ENCODE assay signal across 21 cellular contexts in genomic region chr6:101830501-101831031, GRCh38.
DNase-seq lines count a peak whose midpoint lies in the region; ATAC-seq lines count a peak whose summit lies in the region.
"Had no signal": no experiment of that assay in that cellular context is flagged by ENCODE, and none has a peak within 500 bp of the region (broad histone marks: within the 10 kb centered on the region; RNA-seq: fewer than 3 reads in every experiment).

No MANE protein-coding gene starts in this region.

- H2AFZ ChIP-seq in mesenchymal stem cell (ENCODE audit: low read depth, low read length) = no peak overlapping the region

- no peaks in the 10 kb centered on the region for H3K27me3 ChIP-seq in mesenchymal stem cell (ENCODE audit: control insufficient read depth in 1 of 2, insufficient read depth in 1 of 2, low read length in 2 of 2)
- H3K27me3 ChIP-seq in naive thymus-derived CD4-positive, alpha-beta T cell (ENCODE audit: control insufficient read depth in 2 of 2, insufficient read depth in 2 of 2, low read length in 2 of 2) = no peaks in the 10 kb centered on the region
- H3K27me3 ChIP-seq: sigmoid colon had no signal

- peaks cover 21% of the 10 kb centered on the region for H3K9me3 Mint-ChIP-seq in activated naive CD8-positive, alpha-beta T cell treated with anti-CD3 and anti-CD28 coated beads, Interleukin-2, amount 50 U/mL, for 24 hours
- H3K9me3 Mint-ChIP-seq in naive thymus-derived CD4-positive, alpha-beta T cell = peaks cover 0 to 25% (median 13%) of the 10 kb centered on the region in 11 donors

- no peak overlapping the region for H3K4ac ChIP-seq in mesenchymal stem cell (ENCODE audit: low read depth in 1 of 2, low read length in 2 of 2)

- intact Hi-C loops in naive thymus-derived CD4-positive, alpha-beta T cell (cut with micrococcal nuclease) = no loop called here

- no peak overlapping the region for H4K91ac ChIP-seq in mesenchymal stem cell (ENCODE audit: low read length)

- no peaks in the 10 kb centered on the region for H3K36me3 ChIP-seq in mesenchymal stem cell (ENCODE audit: control insufficient read depth in 1 of 2, insufficient read depth in 2 of 2, low read depth in 1 of 2, low read length in 2 of 2)
- H3K36me3 ChIP-seq in naive thymus-derived CD4-positive, alpha-beta T cell (ENCODE audit: control insufficient read depth in 2 of 3, insufficient read depth in 3 of 3, low read length in 3 of 3) = no peaks in the 10 kb centered on the region
- H3K36me3 ChIP-seq: sigmoid colon had no signal

- H3K18ac ChIP-seq in mesenchymal stem cell (ENCODE audit: low read depth in 1 of 2, low read length in 2 of 2) = no peak overlapping the region

- no peak overlapping the region for H2BK12ac ChIP-seq in mesenchymal stem cell (ENCODE audit: low read length in 2 of 2)

- no peak overlapping the region for H3K4me2 ChIP-seq in mesenchymal stem cell (ENCODE audit: low read length, poor library complexity, severe bottlenecking)

- no peak overlapping the region for H2AK5ac ChIP-seq in mesenchymal stem cell (ENCODE audit: low read length, severe bottlenecking)

- DNase-seq in ELR (ENCODE audit: low read depth) (peak; percentile 46), HS-5 (ENCODE audit: low read depth) (peak; percentile 49), astrocyte of the hippocampus (ENCODE audit: low read depth, low spot score) (peak; percentile 88), mesenchymal stem cell (peak; percentile 59), cerebellar cortex (ENCODE audit: low spot score) (no peak), amniotic stem cell (lab: John Stamatoyannopoulos, UW) (no peak)
- DNase-seq in activated naive CD8-positive, alpha-beta T cell treated with anti-CD3 and anti-CD28 coated beads, Interleukin-2, amount 50 U/mL, for 24 hours = no peak
- DNase-seq in naive thymus-derived CD4-positive, alpha-beta T cell = no peak
- DNase-seq: activated CD4-positive, alpha-beta T cell treated with anti-CD3 and anti-CD28 coated beads for 36 hours; activated CD8-positive, alpha-beta memory T cell treated with anti-CD3 and anti-CD28 coated beads, Interleukin-2, amount 50 U/mL, for 4 hours; activated gamma-delta T cell treated with Interleukin-2 at 50 U/mL for 16 hours; hypothalamus; left colon; NCI-H1436 treated with DMSO at 0.1 percent for 48 hours; NCI-H345; sigmoid colon; stimulated activated CD4-positive, alpha-beta T cell treated with anti-CD3 and anti-CD28 coated beads, Interleukin-4, amount 100 ng/mL, for 1 hour; stimulated activated CD8-positive, alpha-beta memory T cell treated with anti-CD3 and anti-CD28 coated beads, Interleukin-4, amount 100 ng/mL, for 48 hours; T1000 had no signal

- no peak for ATAC-seq in activated naive CD8-positive, alpha-beta T cell treated with anti-CD3 and anti-CD28 coated beads, Interleukin-2, amount 50 U/mL, for 24 hours
- no peak for ATAC-seq in naive thymus-derived CD4-positive, alpha-beta T cell
- ATAC-seq: activated CD4-positive, alpha-beta T cell treated with anti-CD3 and anti-CD28 coated beads for 36 hours; left colon had no signal

- H3K4me1 Mint-ChIP-seq in activated naive CD8-positive, alpha-beta T cell treated with anti-CD3 and anti-CD28 coated beads, Interleukin-2, amount 50 U/mL, for 24 hours = no peaks in the 10 kb centered on the region
- H3K4me1 Mint-ChIP-seq in naive thymus-derived CD4-positive, alpha-beta T cell = no peaks in the 10 kb centered on the region
- H3K4me1 Mint-ChIP-seq: activated CD4-positive, alpha-beta T cell treated with anti-CD3 and anti-CD28 coated beads for 36 hours; B cell; brain had no signal

- CTCF ChIA-PET in naive thymus-derived CD4-positive, alpha-beta T cell (lab: Charles Lee) = no interaction called here

- H3K27ac ChIP-seq in mesenchymal stem cell (ENCODE audit: low read length, poor library complexity, severe bottlenecking) = no peak overlapping the region
- H3K27ac ChIP-seq in naive thymus-derived CD4-positive, alpha-beta T cell (ENCODE audit: low read depth, low read length) = no peak overlapping the region
- H3K27ac ChIP-seq: sigmoid colon had no signal

- H3K4me1 ChIP-seq in mesenchymal stem cell (ENCODE audit: control insufficient read depth, insufficient read depth, low read depth, low read length) = no peaks in the 10 kb centered on the region
- H3K4me1 ChIP-seq in naive thymus-derived CD4-positive, alpha-beta T cell (ENCODE audit: control insufficient read depth in 2 of 2, insufficient read depth in 2 of 2, low read length in 2 of 2) = no peaks in the 10 kb centered on the region
- H3K4me1 ChIP-seq: sigmoid colon had no signal

- POLR2A ChIA-PET in naive thymus-derived CD4-positive, alpha-beta T cell (lab: Charles Lee) = no interaction called here

- H3K79me1 ChIP-seq in mesenchymal stem cell (replicated peaks; ENCODE audit: low read length, poor library complexity, severe bottlenecking) = no peaks in the 10 kb centered on the region

- no peak overlapping the region for H3K14ac ChIP-seq in mesenchymal stem cell (ENCODE audit: low read length in 2 of 2)

- no peak overlapping the region for H3K4me3 ChIP-seq in mesenchymal stem cell (ENCODE audit: insufficient read depth in 1 of 2, low read depth in 1 of 2, low read length in 2 of 2)
- no peak overlapping the region for H3K4me3 ChIP-seq in naive thymus-derived CD4-positive, alpha-beta T cell (ENCODE audit: low read length)
- H3K4me3 ChIP-seq: sigmoid colon had no signal

- no peak overlapping the region for H3K23ac ChIP-seq in mesenchymal stem cell (ENCODE audit: low read length in 2 of 2)

- H3K9me3 ChIP-seq in mesenchymal stem cell (ENCODE audit: control insufficient read depth, low read length) = peaks cover 34% of the 10 kb centered on the region
- H3K9me3 ChIP-seq in naive thymus-derived CD4-positive, alpha-beta T cell (ENCODE audit: control insufficient read depth in 2 of 3, low read length in 3 of 3) = no peaks in the 10 kb centered on the region

- H2BK120ac ChIP-seq in mesenchymal stem cell (ENCODE audit: low read depth, low read length) = no peak overlapping the region

- H2BK5ac ChIP-seq in mesenchymal stem cell (ENCODE audit: low read depth, low read length, poor library complexity, severe bottlenecking) = no peak overlapping the region

- H3K9ac ChIP-seq in mesenchymal stem cell (ENCODE audit: low read length) = no peak overlapping the region

- no peaks in the 10 kb centered on the region for H3K36me3 Mint-ChIP-seq in activated naive CD8-positive, alpha-beta T cell treated with anti-CD3 and anti-CD28 coated beads, Interleukin-2, amount 50 U/mL, for 24 hours (ENCODE audit: low read depth)
- no peaks in the 10 kb centered on the region for H3K36me3 Mint-ChIP-seq in naive thymus-derived CD4-positive, alpha-beta T cell

- no peak overlapping the region for H3K27ac Mint-ChIP-seq in activated naive CD8-positive, alpha-beta T cell treated with anti-CD3 and anti-CD28 coated beads, Interleukin-2, amount 50 U/mL, for 24 hours
- no peak overlapping the region for H3K27ac Mint-ChIP-seq in naive thymus-derived CD4-positive, alpha-beta T cell
- H3K27ac Mint-ChIP-seq: activated CD4-positive, alpha-beta T cell treated with anti-CD3 and anti-CD28 coated beads for 36 hours; B cell; brain had no signal

- H3K4me3 Mint-ChIP-seq in activated naive CD8-positive, alpha-beta T cell treated with anti-CD3 and anti-CD28 coated beads, Interleukin-2, amount 50 U/mL, for 24 hours = no peak overlapping the region
- H3K4me3 Mint-ChIP-seq in naive thymus-derived CD4-positive, alpha-beta T cell = no peak overlapping the region
- H3K4me3 Mint-ChIP-seq: activated CD4-positive, alpha-beta T cell treated with anti-CD3 and anti-CD28 coated beads for 36 hours; B cell; brain had no signal

- no peak overlapping the region for H2BK15ac ChIP-seq in mesenchymal stem cell (ENCODE audit: low read depth, poor library complexity, severe bottlenecking)

- H3K27me3 Mint-ChIP-seq in activated naive CD8-positive, alpha-beta T cell treated with anti-CD3 and anti-CD28 coated beads, Interleukin-2, amount 50 U/mL, for 24 hours = no peaks in the 10 kb centered on the region
- H3K27me3 Mint-ChIP-seq in naive thymus-derived CD4-positive, alpha-beta T cell = no peaks in the 10 kb centered on the region
- H3K27me3 Mint-ChIP-seq: activated CD4-positive, alpha-beta T cell treated with anti-CD3 and anti-CD28 coated beads for 36 hours; B cell; brain had no signal

- H4K8ac ChIP-seq in mesenchymal stem cell (ENCODE audit: low read length) = no peak overlapping the region

Comparison
In these comparisons a context has a peak if more than half of its experiments do, and no peak if none do; other contexts are left out.
1. DNase-seq: peak in ELR (single experiment), HS-5 (single experiment), astrocyte of the hippocampus (single experiment) and mesenchymal stem cell (single experiment); none in cerebellar cortex (single experiment), activated naive CD8-positive, alpha-beta T cell treated with anti-CD3 and anti-CD28 coated beads, Interleukin-2, amount 50 U/mL, for 24 hours (single experiment), naive thymus-derived CD4-positive, alpha-beta T cell (0 of 9) and amniotic stem cell (single experiment).